ENCODE assay signal across 8 cellular contexts in the genomic region with DNA sequence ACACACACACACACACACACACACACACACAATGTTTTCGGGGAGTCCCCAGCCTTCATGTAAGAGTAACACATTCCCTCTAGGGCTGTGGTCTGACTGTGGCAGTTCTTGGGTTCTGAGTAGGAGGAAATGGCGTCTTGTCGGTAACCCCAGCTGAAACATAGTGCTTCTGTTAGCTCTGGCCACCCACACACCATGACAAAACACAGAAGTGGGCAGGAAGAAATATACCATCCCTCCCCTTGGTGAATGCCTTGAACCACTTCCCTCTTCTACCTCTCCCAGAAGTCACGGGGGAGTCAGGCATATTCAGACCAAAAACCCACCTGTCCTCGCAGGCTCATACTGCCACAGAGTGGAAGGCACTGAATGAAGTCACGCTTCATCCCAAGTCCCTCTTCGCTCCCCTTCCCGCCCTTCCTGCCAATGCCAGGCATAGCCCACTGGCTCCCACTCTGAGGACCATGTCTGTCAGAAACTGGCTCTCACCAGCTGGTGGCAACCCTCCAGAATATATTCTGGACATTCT. TPM values are rescaled to one million over a fixed set of nuclear protein-coding genes. Genes with fewer than 3 reads are reported as not detected.
DNase-seq lines count a peak whose midpoint lies in the region; ATAC-seq and TF ChIP-seq lines count a peak whose summit lies in the region.

No MANE protein-coding gene starts in this region.

- peaks cover 4 to 13% (median 7%) of the 10 kb centered on the region in 4 donors for H3K4me1 ChIP-seq in upper lobe of left lung

- POLR2A ChIA-PET in activated CD8-positive, alpha-beta T cell treated with anti-CD3 and anti-CD28 coated beads, Interleukin-2, amount 10 ng/mL, durations not matched to agents 7 days and 5 days (lab: Charles Lee) = interaction anchor here (1.0 to 2.8 kb wide), 9 partner anchors 10 to 129 kb away, joined by 3 to 16 read pairs (median 3); partner anchors contain the start of genes KAT7, SLC35B1 and SPOP

- H3K4me1 Mint-ChIP-seq in activated CD8-positive, alpha-beta T cell treated with anti-CD3 and anti-CD28 coated beads, Interleukin-2, amount 10 ng/mL, durations not matched to agents 7 days and 5 days (ENCODE audit: low read depth) = peaks cover 38% of the 10 kb centered on the region

- DNase-seq in activated gamma-delta T cell treated with Interleukin-2 at 50 U/mL for 16 hours = peak; percentile 58
- DNase-seq in activated gamma-delta T cell (lab: John Stamatoyannopoulos, UW) = no peak
- DNase-seq in activated CD8-positive, alpha-beta T cell treated with anti-CD3 and anti-CD28 coated beads, Interleukin-2, amount 10 ng/mL, durations not matched to agents 7 days and 5 days = peak; percentile 86
- peak; percentile 67 for DNase-seq in mesenteric fat pad (ENCODE audit: low spot score)
- peak in 1 of 2 donors; percentile 39 for DNase-seq in upper lobe of left lung
- DNase-seq in NCI-H748 treated with DMSO at 0.1 percent for 48 hours (lab: John Stamatoyannopoulos, UW) = no peak
- DNase-seq in omental fat pad (ENCODE audit: low spot score) = no peak

- WGBS in upper lobe of left lung, 2 donors = 63 to 74% methylated on average over 8 of the region's 8 CpGs

- H3K27me3 ChIP-seq in upper lobe of left lung = no peaks in the 10 kb centered on the region

- no peak for TF ChIP-seq POLR2A in upper lobe of left lung (IDR thresholded peaks at IDR 0.05)

- H3K4me3 Mint-ChIP-seq in activated CD8-positive, alpha-beta T cell treated with anti-CD3 and anti-CD28 coated beads, Interleukin-2, amount 10 ng/mL, durations not matched to agents 7 days and 5 days = peak overlapping the region; percentile 30

- no peak for TF ChIP-seq EP300 in upper lobe of left lung (IDR thresholded peaks at IDR 0.05)

- H3K9me3 ChIP-seq in upper lobe of left lung = no peaks in the 10 kb centered on the region

- TF ChIP-seq CTCF in upper lobe of left lung (IDR thresholded peaks at IDR 0.05) = no peak
- TF ChIP-seq CTCF in omental fat pad (IDR thresholded peaks at IDR 0.05) = no peak

- H3K9me3 Mint-ChIP-seq in activated CD8-positive, alpha-beta T cell treated with anti-CD3 and anti-CD28 coated beads, Interleukin-2, amount 10 ng/mL, durations not matched to agents 7 days and 5 days (ENCODE audit: insufficient read depth) = no peaks in the 10 kb centered on the region

- peak overlapping the region; percentile 81 for H3K27ac Mint-ChIP-seq in activated CD8-positive, alpha-beta T cell treated with anti-CD3 and anti-CD28 coated beads, Interleukin-2, amount 10 ng/mL, durations not matched to agents 7 days and 5 days

- H3K27ac ChIP-seq in upper lobe of left lung = peak overlapping the region in 2 of 4 donors; percentile 42 to 59

- peaks cover 6 to 19% (median 15%) of the 10 kb centered on the region in 4 donors for H3K36me3 ChIP-seq in upper lobe of left lung

- H3K4me3 ChIP-seq in upper lobe of left lung = no peak overlapping the region

- peak; percentile 91 for ATAC-seq in activated CD8-positive, alpha-beta T cell treated with anti-CD3 and anti-CD28 coated beads, Interleukin-2, amount 10 ng/mL, durations not matched to agents 7 days and 5 days
- ATAC-seq in upper lobe of left lung (ENCODE audit: low FRiP score in 2 of 2) (peak; percentile 6 to 69), GM18858 (IDR thresholded peaks at IDR 0.05; ENCODE audit: unreplicated experiment) (no peak), omental fat pad (ENCODE audit: low FRiP score) (no peak)

- CTCF ChIA-PET in activated CD8-positive, alpha-beta T cell treated with anti-CD3 and anti-CD28 coated beads, Interleukin-2, amount 10 ng/mL, durations not matched to agents 7 days and 5 days (lab: Charles Lee) = interaction anchor here (0.6 to 24.7 kb wide), 49 partner anchors 9 to 405 kb away, joined by 3 to 514 read pairs (median 4); partner anchors contain the start of genes FAM117A, KAT7, NXPH3 and PHB1

- H3K36me3 Mint-ChIP-seq in activated CD8-positive, alpha-beta T cell treated with anti-CD3 and anti-CD28 coated beads, Interleukin-2, amount 10 ng/mL, durations not matched to agents 7 days and 5 days (ENCODE audit: low read depth) = peaks cover 23% of the 10 kb centered on the region

- H3K27me3 Mint-ChIP-seq in activated CD8-positive, alpha-beta T cell treated with anti-CD3 and anti-CD28 coated beads, Interleukin-2, amount 10 ng/mL, durations not matched to agents 7 days and 5 days (ENCODE audit: low read depth) = no peaks in the 10 kb centered on the region

RNA-seq across cellular contexts. Expression of gene SLC35B1, which starts 11.5 kb away (rescaled TPM):
- 10 to 100 TPM; 50.7 to 62.6 TPM for total RNA-seq in activated CD8-positive, alpha-beta T cell treated with anti-CD3 and anti-CD28 coated beads, Interleukin-2, amount 10 ng/mL, durations not matched to agents 7 days and 5 days
- total RNA-seq in mesenteric fat pad (44.5 TPM), upper lobe of left lung (10 to 100 TPM; 16.2 to 57.4 (median 42.2) TPM), omental fat pad (10 to 100 TPM; 30.6 to 47.8 (median 43.3) TPM)

RNA-seq across cellular contexts. Expression of gene SPOP, which starts 18.4 kb away (rescaled TPM):
- 10 to 100 TPM; 49.5 to 52.0 TPM for total RNA-seq in activated CD8-positive, alpha-beta T cell treated with anti-CD3 and anti-CD28 coated beads, Interleukin-2, amount 10 ng/mL, durations not matched to agents 7 days and 5 days
- total RNA-seq in mesenteric fat pad (44.2 TPM), upper lobe of left lung (10 to 100 TPM; 56.6 to 99.2 (median 80.4) TPM), omental fat pad (10 to 100 TPM; 33.7 to 73.5 (median 50.4) TPM)

Comparison
In these comparisons a context has a peak if more than half of its experiments do, and no peak if none do; other contexts are left out.
1. DNase-seq: peak in activated gamma-delta T cell treated with Interleukin-2 at 50 U/mL for 16 hours (single experiment), activated CD8-positive, alpha-beta T cell treated with anti-CD3 and anti-CD28 coated beads, Interleukin-2, amount 10 ng/mL, durations not matched to agents 7 days and 5 days (single experiment) and mesenteric fat pad (single experiment); none in activated gamma-delta T cell (single experiment), NCI-H748 treated with DMSO at 0.1 percent for 48 hours (single experiment) and omental fat pad (single experiment).
2. ATAC-seq: peak in activated CD8-positive, alpha-beta T cell treated with anti-CD3 and anti-CD28 coated beads, Interleukin-2, amount 10 ng/mL, durations not matched to agents 7 days and 5 days (single experiment) and upper lobe of left lung (2 of 2); none in GM18858 (single experiment) and omental fat pad (single experiment).